8 cellular contexts compared by ENCODE assay signal in the genomic region with DNA sequence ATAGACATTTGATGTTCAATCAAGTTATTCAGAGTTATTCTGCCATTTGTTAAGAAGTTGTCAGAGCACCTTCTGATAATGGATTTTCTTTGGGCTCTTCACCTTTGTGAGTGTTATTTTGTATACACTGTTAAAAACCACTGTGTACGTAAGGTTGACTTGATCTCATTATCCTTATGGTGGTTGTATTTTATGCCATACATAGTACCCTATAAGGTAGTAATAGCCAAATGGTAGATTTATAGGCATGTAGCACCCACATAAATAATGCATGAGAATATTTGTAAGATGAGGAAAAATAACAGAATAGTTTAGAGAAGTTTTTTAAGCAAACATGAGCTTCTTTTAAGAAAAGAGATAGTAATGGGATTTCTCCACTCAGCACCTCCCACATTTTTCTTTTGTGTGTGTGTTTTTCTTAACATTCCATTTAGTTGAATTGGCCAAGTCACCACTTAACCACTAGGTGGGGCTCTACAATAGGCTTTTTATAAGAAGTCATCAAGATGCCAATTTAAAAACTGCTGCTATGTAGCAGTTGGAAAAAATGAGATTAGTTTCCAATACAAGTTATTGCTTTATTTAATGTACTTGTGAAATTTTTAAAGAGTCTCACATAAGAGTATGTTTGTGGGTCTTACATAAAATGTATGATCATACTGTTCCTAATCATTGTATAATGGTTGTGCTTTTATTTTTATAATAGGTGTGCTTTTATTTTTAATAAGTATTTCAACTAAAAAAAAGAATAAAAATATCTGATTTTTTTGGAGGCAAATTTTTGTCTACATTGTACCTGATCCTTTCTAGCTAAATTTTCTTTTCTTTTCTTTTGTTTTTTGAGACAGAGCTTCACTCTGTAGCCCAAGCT. TPM values are rescaled to one million over a fixed set of nuclear protein-coding genes. Genes with fewer than 3 reads are reported as not detected.
DNase-seq lines count a peak whose midpoint lies in the region; ATAC-seq, FAIRE-seq and TF ChIP-seq lines count a peak whose summit lies in the region.

No MANE protein-coding gene starts in this region.

- no TSS peak for BruUV-seq in A673 (replicated peaks; lab: Mats Ljungman, UMichigan)

- H3K9me3 ChIP-seq in A673 (ENCODE audit: low read depth, low read length, poor library complexity, severe bottlenecking): no peaks in the 10 kb centered on the region

- peaks cover 82% of the 10 kb centered on the region for H3K36me3 ChIP-seq in A673 (ENCODE audit: insufficient read depth, low read length, poor library complexity, severe bottlenecking)

- TF ChIP-seq CTCF in A673 (conservative IDR thresholded peaks at IDR 0.05; ENCODE audit: low read depth, low read length) (peak; percentile 96), epithelial cell of proximal tubule (conservative IDR thresholded peaks at IDR 0.05; ENCODE audit: low read depth, low read length) (peak; percentile 95)

- peak; percentile 96 for FAIRE-seq in G401.6 (lab: Jason Lieb, UNC)

- no peaks in the 10 kb centered on the region for H3K27me3 ChIP-seq in A673 (replicated peaks; ENCODE audit: insufficient read depth, low read depth, low read length, poor library complexity)

- no peak overlapping the region for H3K27ac ChIP-seq in A673 (ENCODE audit: low read depth, low read length, poor library complexity, severe bottlenecking)

- H3K4me3 ChIP-seq in A673 (ENCODE audit: low read depth, low read length, poor library complexity, severe bottlenecking) (no peak overlapping the region), epithelial cell of proximal tubule (ENCODE audit: low read depth, low read length) (no peak overlapping the region)

- ATAC-seq in GM21737 (IDR thresholded peaks at IDR 0.05; ENCODE audit: unreplicated experiment) (no peak), GM18520 (IDR thresholded peaks at IDR 0.05; ENCODE audit: unreplicated experiment) (no peak)

- POLR2A ChIA-PET in A673 (lab: Charles Lee; ENCODE audit: low non-redundant PET): no interaction called here

- DNase-seq in A673 (ENCODE audit: low spot score) (peak; percentile 87), NCI-H1105 (lab: John Stamatoyannopoulos, UW) (peak; percentile 51), SKM-1 (lab: John Stamatoyannopoulos, UW; ENCODE audit: unreplicated experiment) (peak; percentile 12), epithelial cell of proximal tubule (ENCODE audit: low read depth) (peak; percentile 50), mucosa of gallbladder (ENCODE audit: low spot score) (peak; percentile 30)

- H3K4me1 ChIP-seq in A673 (ENCODE audit: insufficient read depth, low read length, poor library complexity, severe bottlenecking): no peaks in the 10 kb centered on the region

- CTCF ChIA-PET in A673 (lab: Charles Lee): no interaction called here

- intact Hi-C loops in A673 (cut with micrococcal nuclease; ENCODE audit: unreplicated experiment): no loop called here

RNA-seq across cellular contexts. Expression of gene STMP1, which starts 41.1 kb away (rescaled TPM):
- 32.1 and 33.4 TPM in 2 replicates for total RNA-seq in A673 (2021)
- 17.1 and 17.6 TPM in 2 replicates for total RNA-seq in epithelial cell of proximal tubule
- 35.2 TPM for total RNA-seq in mucosa of gallbladder

Comparison
In these comparisons a context has a peak if more than half of its experiments do, and no peak if none do; other contexts are left out.
1. DNase-seq: peak in every context shown above with its lines; median percentile 87 in A673; 51 in NCI-H1105; 50 in epithelial cell of proximal tubule; 30 in mucosa of gallbladder; 12 in SKM-1.